ENCODE assay signal across 20 cellular contexts in genomic region chr2:11797846-11798245, GRCh38. TPM values are rescaled to one million over a fixed set of nuclear protein-coding genes. Genes with fewer than 3 reads are reported as not detected.
DNase-seq lines count a peak whose midpoint lies in the region; TF ChIP-seq lines count a peak whose summit lies in the region.
"Had no signal": no experiment of that assay in that cellular context is flagged by ENCODE, and none has a peak within 500 bp of the region (broad histone marks: within the 10 kb centered on the region; RNA-seq: fewer than 3 reads in every experiment).

No MANE protein-coding gene starts in this region.

- peak; percentile 15 for DNase-seq in activated CD8-positive, alpha-beta memory T cell treated with anti-CD3 and anti-CD28 coated beads for 24 hours
- no peak for DNase-seq in activated CD8-positive, alpha-beta memory T cell treated with anti-CD3 and anti-CD28 coated beads, Interleukin-2, amount 50 U/mL, for 4 hours
- DNase-seq in activated CD8-positive, alpha-beta memory T cell treated with anti-CD3 and anti-CD28 coated beads, Interleukin-2, amount 50 U/mL, for 48 hours = peak; percentile 18
- DNase-seq in nephron progenitor cell (no peak), cardiac septum (ENCODE audit: low spot score) (no peak), OCI-M1 (lab: John Stamatoyannopoulos, UW) (no peak), HCEC 1CT (no peak)
- DNase-seq: 8988T; ACHN; AML-193; BE2C; CD4-positive, alpha-beta T cell; CD8-positive, alpha-beta memory T cell; DMS 273 treated with DMSO at 0.1 percent for 48 hours; DMS79; EL; GDM1; GM23248; H7 had no signal

- no peaks in the 10 kb centered on the region for H3K9me3 Mint-ChIP-seq in nephron progenitor cell
- H3K9me3 Mint-ChIP-seq: CD4-positive, alpha-beta T cell; CD8-positive, alpha-beta memory T cell had no signal

- H3K4me1 Mint-ChIP-seq in nephron progenitor cell = peaks cover 10% of the 10 kb centered on the region
- H3K4me1 Mint-ChIP-seq: CD14-positive monocyte had no signal

- peaks cover 92% of the 10 kb centered on the region for H3K36me3 Mint-ChIP-seq in nephron progenitor cell (ENCODE audit: low read depth)

- H3K4me3 Mint-ChIP-seq in nephron progenitor cell = no peak overlapping the region
- H3K4me3 Mint-ChIP-seq: CD14-positive monocyte; CD4-positive, alpha-beta T cell; CD8-positive, alpha-beta memory T cell had no signal

- no peak for TF ChIP-seq CTCF in nephron progenitor cell (IDR thresholded peaks at IDR 0.05)

- peak overlapping the region; percentile 82 for H3K27ac Mint-ChIP-seq in nephron progenitor cell
- H3K27ac Mint-ChIP-seq: CD14-positive monocyte; CD4-positive, alpha-beta T cell; CD8-positive, alpha-beta memory T cell had no signal

- intact Hi-C loops in cardiac septum (cut with DNase I) = no loop called here

- no peaks in the 10 kb centered on the region for H3K27me3 Mint-ChIP-seq in nephron progenitor cell (ENCODE audit: low read depth, poor library complexity)
- H3K27me3 Mint-ChIP-seq: CD4-positive, alpha-beta T cell; CD8-positive, alpha-beta memory T cell had no signal

RNA-seq across cellular contexts. Expression of gene LPIN1, which starts 51.4 kb away (rescaled TPM):
- 27.8 TPM for total RNA-seq in cardiac septum

Comparison
In these comparisons a context has a peak if more than half of its experiments do, and no peak if none do; other contexts are left out.
1. DNase-seq: peak in activated CD8-positive, alpha-beta memory T cell treated with anti-CD3 and anti-CD28 coated beads for 24 hours (single experiment) and activated CD8-positive, alpha-beta memory T cell treated with anti-CD3 and anti-CD28 coated beads, Interleukin-2, amount 50 U/mL, for 48 hours (single experiment); none in activated CD8-positive, alpha-beta memory T cell treated with anti-CD3 and anti-CD28 coated beads, Interleukin-2, amount 50 U/mL, for 4 hours (single experiment), nephron progenitor cell (single experiment), cardiac septum (single experiment), OCI-M1 (single experiment) and HCEC 1CT (single experiment).